Comparison of ENCODE assay signal across 9 cellular contexts in the genomic region with DNA sequence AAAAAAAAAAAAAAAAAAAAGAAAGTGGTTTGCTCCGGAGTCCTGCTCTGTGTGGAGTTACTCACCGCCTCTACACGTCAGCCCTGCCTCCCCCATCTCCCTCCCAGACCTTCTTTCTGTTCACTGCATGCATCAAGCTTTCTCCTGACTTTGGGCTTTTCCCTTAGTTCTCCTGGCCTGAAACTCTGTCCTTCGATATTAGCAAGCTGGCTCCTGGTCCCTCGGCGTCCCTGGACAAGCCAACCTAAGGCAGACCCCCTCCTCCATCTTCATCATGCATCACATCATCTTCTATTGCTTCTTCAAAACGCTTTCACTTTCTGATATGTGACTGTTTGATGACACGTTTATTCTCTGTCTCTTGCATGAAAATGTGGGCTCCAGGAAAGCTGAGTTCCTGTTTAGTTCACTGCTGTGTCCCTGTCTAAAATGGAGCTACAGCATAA. TPM values are rescaled to one million over a fixed set of nuclear protein-coding genes. Genes with fewer than 3 reads are reported as not detected.
A peak's percentile ranks its signal among the peaks of the same experiment; 100 is the strongest.
DNase-seq lines count a peak whose midpoint lies in the region; ATAC-seq and TF ChIP-seq lines count a peak whose summit lies in the region.
"Had no signal": no experiment of that assay in that cellular context is flagged by ENCODE, and none has a peak within 500 bp of the region (broad histone marks: within the 10 kb centered on the region; RNA-seq: fewer than 3 reads in every experiment).

No MANE protein-coding gene starts in this region.

- no peak overlapping the region for H3K27ac ChIP-seq in prostate gland
- H3K27ac ChIP-seq in mammary epithelial cell (ENCODE audit: insufficient read depth, low read depth, low read length), result no peak overlapping the region
- H3K27ac ChIP-seq: KMS-11 had no signal

- DNase-seq in T-helper 17 cell (no peak), memory B cell (ENCODE audit: low spot score in 2 of 2) (peak in 1 of 2 donors; percentile 68), head of caudate nucleus (no peak), DMS79 treated with DMSO at 0.1 percent for 48 hours (lab: John Stamatoyannopoulos, UW) (no peak), prostate gland (ENCODE audit: low spot score) (no peak), mammary epithelial cell (no peak)

- TF ChIP-seq CTCF in prostate gland (IDR thresholded peaks at IDR 0.05) (no peak), mammary epithelial cell (conservative IDR thresholded peaks at IDR 0.05 in 1 of 2, IDR thresholded peaks at IDR 0.05 in 1 of 2; ENCODE audit: extremely low read depth in 1 of 2, insufficient read depth in 1 of 2, low read depth in 1 of 2, low read length in 2 of 2) (no peak)

- intact Hi-C loops in head of caudate nucleus (cut with DNase I) (loop anchor here (10.0 kb wide), 1 partner anchor 1132 kb away; no protein-coding TSS in a partner anchor), prostate gland (cut with DNase I) (no loop called here), mammary epithelial cell (cut with micrococcal nuclease) (loop anchor here (5.0 kb wide), 1 partner anchor 1129 kb away; no protein-coding TSS in a partner anchor)

- peak overlapping the region; percentile 91 for H3K4me3 Mint-ChIP-seq in T-helper 17 cell
- peak overlapping the region; percentile 95 for H3K4me3 Mint-ChIP-seq in memory B cell

- no peak overlapping the region for H3K4me3 ChIP-seq in prostate gland
- no peak overlapping the region for H3K4me3 ChIP-seq in mammary epithelial cell (replicated peaks in 1 of 3; ENCODE audit: insufficient read depth in 1 of 3, low read depth in 2 of 3, low read length in 3 of 3)

- in situ Hi-C loops in mammary epithelial cell (cut with MboI; ENCODE audit: low sequenced_read_pairs in 2 of 2), result no loop called here

- H3K9me3 ChIP-seq in T-helper 17 cell (ENCODE audit: control insufficient read depth, low read length, poor library complexity, severe bottlenecking), result no peaks in the 10 kb centered on the region
- no peaks in the 10 kb centered on the region for H3K9me3 ChIP-seq in prostate gland
- H3K9me3 ChIP-seq in mammary epithelial cell (replicated peaks; ENCODE audit: insufficient read depth, low read length), result no peaks in the 10 kb centered on the region

- no peaks in the 10 kb centered on the region for H3K27me3 ChIP-seq in prostate gland (replicated peaks; ENCODE audit: insufficient read depth)
- H3K27me3 ChIP-seq in mammary epithelial cell (ENCODE audit: insufficient read depth, low read length), result no peaks in the 10 kb centered on the region

- H3K36me3 Mint-ChIP-seq in T-helper 17 cell (ENCODE audit: low read depth) (no peaks in the 10 kb centered on the region), memory B cell (no peaks in the 10 kb centered on the region)

- H3K4me1 Mint-ChIP-seq in T-helper 17 cell (peaks cover 8% of the 10 kb centered on the region), memory B cell (peaks cover 12% of the 10 kb centered on the region)

- H3K79me2 ChIP-seq in mammary epithelial cell (ENCODE audit: insufficient read depth, low read length), result no peaks in the 10 kb centered on the region

- H3K36me3 ChIP-seq in prostate gland, result no peaks in the 10 kb centered on the region
- no peaks in the 10 kb centered on the region for H3K36me3 ChIP-seq in mammary epithelial cell (ENCODE audit: insufficient read depth, low read length)

- H3K9ac ChIP-seq in mammary epithelial cell (ENCODE audit: insufficient read depth, low read length), result no peak overlapping the region
- H3K9ac ChIP-seq: KMS-11 had no signal

- CTCF ChIA-PET in mammary epithelial cell (lab: Charles Lee; ENCODE audit: low non-redundant PET), result no interaction called here

- peak; percentile 83 for ATAC-seq in GM18517 (IDR thresholded peaks at IDR 0.05; ENCODE audit: unreplicated experiment)
- ATAC-seq in HG02852 (IDR thresholded peaks at IDR 0.05; ENCODE audit: unreplicated experiment), result peak; percentile 84
- ATAC-seq in T-helper 17 cell, result peak; percentile 71
- ATAC-seq in memory B cell (ENCODE audit: low read depth), result peak; percentile 85

- no peaks in the 10 kb centered on the region for H4K20me1 ChIP-seq in mammary epithelial cell (ENCODE audit: insufficient read depth, low read length)

- no peaks in the 10 kb centered on the region for H3K4me1 ChIP-seq in prostate gland (replicated peaks)
- no peaks in the 10 kb centered on the region for H3K4me1 ChIP-seq in mammary epithelial cell (ENCODE audit: insufficient read depth, low read length)

- 75% methylated on average over 8 of the region's 8 CpGs for WGBS in prostate gland
- 70% methylated on average over 7 of the region's 8 CpGs for WGBS in mammary epithelial cell (ENCODE audit: low coverage, missing lambda C conversion rate)

- H3K27me3 Mint-ChIP-seq in T-helper 17 cell, result peaks cover 8% of the 10 kb centered on the region
- H3K27me3 Mint-ChIP-seq in memory B cell, result no peaks in the 10 kb centered on the region

- dilution Hi-C loops in mammary epithelial cell (cut with HindIII; ENCODE audit: low sequenced_read_pairs), result no loop called here

- H3K4me2 ChIP-seq in mammary epithelial cell (ENCODE audit: insufficient read depth, low read depth, low read length), result no peak overlapping the region
- H3K4me2 ChIP-seq: KMS-11 had no signal

- no peak for TF ChIP-seq POLR2A in prostate gland (IDR thresholded peaks at IDR 0.05)

- no peaks in the 10 kb centered on the region for H3K9me3 Mint-ChIP-seq in memory B cell

- H2AFZ ChIP-seq in mammary epithelial cell (ENCODE audit: low read depth, low read length), result no peak overlapping the region

- no TSS peak for BruUV-seq in mammary epithelial cell (replicated peaks; lab: Mats Ljungman, UMichigan)

- H3K27ac Mint-ChIP-seq in T-helper 17 cell (peak overlapping the region; percentile 80), memory B cell (peak overlapping the region; percentile 92)

RNA-seq across cellular contexts. Expression of gene SLC15A4, which starts 40.6 kb away (rescaled TPM):
- total RNA-seq in T-helper 17 cell, result 10 to 100 TPM; 15.5 to 17.2 TPM
- total RNA-seq in prostate gland, result 10 to 100 TPM; 33.5 to 51.5 TPM
- total RNA-seq in mammary epithelial cell, result 10 to 100 TPM; 27.3 to 50.0 TPM
- polyA plus RNA-seq in mammary epithelial cell, result 31.7 TPM
- polyA minus RNA-seq in mammary epithelial cell, result 62.3 TPM
